ENCODE assay signal across 8 cellular contexts in genomic region chr12:19643635-19644034, GRCh38.
DNase-seq lines count a peak whose midpoint lies in the region; ATAC-seq and TF ChIP-seq lines count a peak whose summit lies in the region.
"Had no signal": no experiment of that assay in that cellular context is flagged by ENCODE, and none has a peak within 500 bp of the region (broad histone marks: within the 10 kb centered on the region; RNA-seq: fewer than 3 reads in every experiment).

No MANE protein-coding gene starts in this region.

- H3K27me3 ChIP-seq in RWPE2 (ENCODE audit: insufficient read depth, poor library complexity, severe bottlenecking): no peaks in the 10 kb centered on the region
- H3K27me3 ChIP-seq in smooth muscle cell (ENCODE audit: low read depth): no peaks in the 10 kb centered on the region
- H3K27me3 ChIP-seq: pancreas had no signal

- H2AFZ ChIP-seq in smooth muscle cell (ENCODE audit: low read depth): peak overlapping the region; percentile 56

- DNase-seq in HFF-Myc (ENCODE audit: extremely low read depth, low read depth) (peak; percentile 25), RWPE2 (ENCODE audit: low spot score) (no peak), glomerular endothelial cell (ENCODE audit: extremely low read depth, low read depth, low spot score) (peak; percentile 70), smooth muscle cell (lab: John Stamatoyannopoulos, UW; ENCODE audit: unreplicated experiment) (no peak)
- DNase-seq in activated CD4-positive, CD25-positive, alpha-beta regulatory T cell (lab: John Stamatoyannopoulos, UW): no peak
- DNase-seq: pancreas had no signal

- H4K20me1 ChIP-seq in smooth muscle cell (ENCODE audit: low read depth): no peaks in the 10 kb centered on the region

- peak overlapping the region; percentile 68 for H3K4me2 ChIP-seq in smooth muscle cell

- no peaks in the 10 kb centered on the region for H3F3A ChIP-seq in smooth muscle cell (ENCODE audit: low read depth)

- TF ChIP-seq CTCF in HFF-Myc (IDR thresholded peaks at IDR 0.05; ENCODE audit: low read depth, low read length, missing control alignments) (peak; percentile 62), RWPE2 (IDR thresholded peaks at IDR 0.05; ENCODE audit: poor library complexity, severe bottlenecking) (peak; percentile 43), smooth muscle cell (IDR thresholded peaks at IDR 0.05; ENCODE audit: borderline replicate concordance, insufficient read depth, poor library complexity, severe bottlenecking) (peak; percentile 54)

- ATAC-seq in RWPE2 (ENCODE audit: low read depth) (no peak), GM19467 (IDR thresholded peaks at IDR 0.05; ENCODE audit: unreplicated experiment) (no peak), GM18520 (IDR thresholded peaks at IDR 0.05; ENCODE audit: unreplicated experiment) (no peak)

- H3K9ac ChIP-seq in smooth muscle cell (ENCODE audit: low read depth): no peak overlapping the region

- H3K27ac ChIP-seq in RWPE2 (ENCODE audit: poor library complexity, severe bottlenecking) (no peak overlapping the region), smooth muscle cell (ENCODE audit: low read depth) (peak overlapping the region; percentile 28)
- H3K27ac ChIP-seq: pancreas had no signal

- no peaks in the 10 kb centered on the region for H3K4me1 ChIP-seq in RWPE2 (ENCODE audit: insufficient read depth, poor library complexity, severe bottlenecking)
- peaks cover 14% of the 10 kb centered on the region for H3K4me1 ChIP-seq in smooth muscle cell (ENCODE audit: low read depth)
- H3K4me1 ChIP-seq: pancreas had no signal

- WGBS in smooth muscle cell (ENCODE audit: low lambda C conversion rate): 11% methylated on average over 5 of the region's 5 CpGs

- H3K79me2 ChIP-seq in smooth muscle cell (ENCODE audit: low read depth): no peaks in the 10 kb centered on the region

- H3K36me3 ChIP-seq in RWPE2 (ENCODE audit: low read depth) (no peaks in the 10 kb centered on the region), smooth muscle cell (ENCODE audit: low read depth) (no peaks in the 10 kb centered on the region)
- H3K36me3 ChIP-seq: pancreas had no signal

- H3K9me3 ChIP-seq in RWPE2 (ENCODE audit: severe bottlenecking) (no peaks in the 10 kb centered on the region), smooth muscle cell (replicated peaks; ENCODE audit: low read depth) (peaks cover 6% of the 10 kb centered on the region)
- H3K9me3 ChIP-seq: pancreas had no signal

- H3K4me3 ChIP-seq in HFF-Myc (replicated peaks; ENCODE audit: low read depth, low read length) (no peak overlapping the region), RWPE2 (ENCODE audit: severe bottlenecking) (no peak overlapping the region), smooth muscle cell (no peak overlapping the region)
- H3K4me3 ChIP-seq: pancreas had no signal

Comparison
In these comparisons a context has a peak if more than half of its experiments do, and no peak if none do; other contexts are left out.
1. DNase-seq: peak in HFF-Myc (single experiment) and glomerular endothelial cell (single experiment); none in RWPE2 (single experiment), smooth muscle cell (single experiment) and activated CD4-positive, CD25-positive, alpha-beta regulatory T cell (0 of 4).
2. Peak in every context shown above with its lines, with median percentiles within 50 percentile points of each other: CTCF ChIP-seq.